In genomic region chr22:50621948-50622722, GRCh38 we compare ENCODE assay signal across 1 cellular context.
TF ChIP-seq lines count a peak whose summit lies in the region.

No MANE protein-coding gene starts in this region.

TF ChIP-seq in HCT116, 20 proteins besides CTCF, POLR2A, EP300 and RAD21 (continued from another document):
- TF ChIP-seq REST (IDR thresholded peaks at IDR 0.05; ENCODE audit: low read depth) (no peak), SP1 (IDR thresholded peaks at IDR 0.05; ENCODE audit: low read depth) (no peak), YY1 (IDR thresholded peaks at IDR 0.05; ENCODE audit: extremely low read depth, insufficient replicate concordance, low read depth, low read length) (no peak), ELF1 (IDR thresholded peaks at IDR 0.05; ENCODE audit: borderline replicate concordance, low read depth) (no peak), EZH2phosphoT487 (IDR thresholded peaks at IDR 0.05; ENCODE audit: borderline replicate concordance) (no peak), EZH2 (IDR thresholded peaks at IDR 0.05) (no peak), JUND (IDR thresholded peaks at IDR 0.05) (no peak), CEBPB (IDR thresholded peaks at IDR 0.05; ENCODE audit: low read depth) (no peak), FOSL1 (IDR thresholded peaks at IDR 0.05; ENCODE audit: low read depth) (no peak), ZBTB33 (IDR thresholded peaks at IDR 0.05; ENCODE audit: extremely low read depth, insufficient replicate concordance, low read length) (no peak), TCF7L2 (IDR thresholded peaks at IDR 0.05; ENCODE audit: borderline replicate concordance, extremely low read depth, insufficient read depth, insufficient read length) (no peak), ATF3 (IDR thresholded peaks at IDR 0.05) (no peak), POLR2AphosphoS5 (IDR thresholded peaks at IDR 0.05; ENCODE audit: low read depth, low read length) (no peak), SRF (IDR thresholded peaks at IDR 0.05; ENCODE audit: low read depth) (no peak), CBX3 (IDR thresholded peaks at IDR 0.05; ENCODE audit: low read depth) (no peak)
- TF ChIP-seq, protein P1, sequence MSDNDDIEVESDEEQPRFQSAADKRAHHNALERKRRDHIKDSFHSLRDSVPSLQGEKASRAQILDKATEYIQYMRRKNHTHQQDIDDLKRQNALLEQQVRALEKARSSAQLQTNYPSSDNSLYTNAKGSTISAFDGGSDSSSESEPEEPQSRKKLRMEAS (IDR thresholded peaks at IDR 0.05) = no peak
